1 cellular context compared by ENCODE assay signal in the genomic region with DNA sequence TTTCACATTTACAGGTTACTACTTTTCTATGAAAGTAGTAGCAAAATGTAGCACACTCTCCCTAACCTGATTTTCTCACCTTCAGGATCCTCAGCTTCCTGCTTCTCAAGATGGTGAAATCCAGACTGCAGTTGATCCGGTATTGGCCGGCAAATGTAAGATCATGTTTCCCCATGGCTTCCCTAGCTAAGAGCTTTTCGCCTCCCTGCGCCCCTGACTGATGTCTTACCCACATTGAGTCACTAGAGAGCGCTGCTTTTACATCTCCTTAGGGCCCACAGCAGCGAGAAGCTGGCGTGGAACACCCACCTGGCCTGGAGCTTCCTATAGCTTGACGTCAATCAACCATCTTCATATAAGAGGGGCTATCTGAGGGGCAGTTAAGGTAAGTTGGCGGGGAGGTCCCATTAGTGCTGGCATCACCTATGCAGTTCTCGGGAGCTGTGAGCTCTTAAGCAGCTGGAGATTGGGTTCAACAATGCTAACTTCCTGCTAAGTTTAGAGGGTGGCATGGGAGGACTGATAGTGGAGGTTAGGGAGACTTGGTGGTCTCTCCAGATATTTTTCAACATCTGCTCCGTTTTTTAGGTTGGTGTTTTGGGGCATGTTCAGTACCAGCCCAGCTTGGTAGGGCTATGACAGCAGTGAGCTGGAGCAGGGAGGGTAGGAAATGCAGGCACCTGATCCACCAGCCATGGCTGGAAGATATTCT.
TF ChIP-seq lines count a peak whose summit lies in the region.

No MANE protein-coding gene starts in this region.

TF ChIP-seq in HCT116, 20 proteins besides CTCF, POLR2A, EP300 and RAD21:
- TF ChIP-seq YY1 (IDR thresholded peaks at IDR 0.05; ENCODE audit: extremely low read depth, insufficient replicate concordance, low read depth, low read length) (peak; percentile 46), POLR2AphosphoS5 (IDR thresholded peaks at IDR 0.05; ENCODE audit: low read depth, low read length) (peak; percentile 10; the same call in 1 of the 2 replicates), CEBPB (IDR thresholded peaks at IDR 0.05; ENCODE audit: low read depth) (no peak), TCF7L2 (IDR thresholded peaks at IDR 0.05; ENCODE audit: borderline replicate concordance, extremely low read depth, insufficient read depth, insufficient read length) (peak; percentile 56), FOSL1 (IDR thresholded peaks at IDR 0.05; ENCODE audit: low read depth) (no peak), ZNF274 (IDR thresholded peaks at IDR 0.05; ENCODE audit: low read depth, low read length) (no peak), EZH2 (IDR thresholded peaks at IDR 0.05) (no peak), JUND (IDR thresholded peaks at IDR 0.05) (no peak)
- TF ChIP-seq, protein P1, sequence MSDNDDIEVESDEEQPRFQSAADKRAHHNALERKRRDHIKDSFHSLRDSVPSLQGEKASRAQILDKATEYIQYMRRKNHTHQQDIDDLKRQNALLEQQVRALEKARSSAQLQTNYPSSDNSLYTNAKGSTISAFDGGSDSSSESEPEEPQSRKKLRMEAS (IDR thresholded peaks at IDR 0.05): no peak; the same call in 1 of the 2 replicates
- TF ChIP-seq, protein P2, sequence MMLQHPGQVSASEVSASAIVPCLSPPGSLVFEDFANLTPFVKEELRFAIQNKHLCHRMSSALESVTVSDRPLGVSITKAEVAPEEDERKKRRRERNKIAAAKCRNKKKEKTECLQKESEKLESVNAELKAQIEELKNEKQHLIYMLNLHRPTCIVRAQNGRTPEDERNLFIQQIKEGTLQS (IDR thresholded peaks at IDR 0.05): no peak
- TF ChIP-seq, protein P3, sequence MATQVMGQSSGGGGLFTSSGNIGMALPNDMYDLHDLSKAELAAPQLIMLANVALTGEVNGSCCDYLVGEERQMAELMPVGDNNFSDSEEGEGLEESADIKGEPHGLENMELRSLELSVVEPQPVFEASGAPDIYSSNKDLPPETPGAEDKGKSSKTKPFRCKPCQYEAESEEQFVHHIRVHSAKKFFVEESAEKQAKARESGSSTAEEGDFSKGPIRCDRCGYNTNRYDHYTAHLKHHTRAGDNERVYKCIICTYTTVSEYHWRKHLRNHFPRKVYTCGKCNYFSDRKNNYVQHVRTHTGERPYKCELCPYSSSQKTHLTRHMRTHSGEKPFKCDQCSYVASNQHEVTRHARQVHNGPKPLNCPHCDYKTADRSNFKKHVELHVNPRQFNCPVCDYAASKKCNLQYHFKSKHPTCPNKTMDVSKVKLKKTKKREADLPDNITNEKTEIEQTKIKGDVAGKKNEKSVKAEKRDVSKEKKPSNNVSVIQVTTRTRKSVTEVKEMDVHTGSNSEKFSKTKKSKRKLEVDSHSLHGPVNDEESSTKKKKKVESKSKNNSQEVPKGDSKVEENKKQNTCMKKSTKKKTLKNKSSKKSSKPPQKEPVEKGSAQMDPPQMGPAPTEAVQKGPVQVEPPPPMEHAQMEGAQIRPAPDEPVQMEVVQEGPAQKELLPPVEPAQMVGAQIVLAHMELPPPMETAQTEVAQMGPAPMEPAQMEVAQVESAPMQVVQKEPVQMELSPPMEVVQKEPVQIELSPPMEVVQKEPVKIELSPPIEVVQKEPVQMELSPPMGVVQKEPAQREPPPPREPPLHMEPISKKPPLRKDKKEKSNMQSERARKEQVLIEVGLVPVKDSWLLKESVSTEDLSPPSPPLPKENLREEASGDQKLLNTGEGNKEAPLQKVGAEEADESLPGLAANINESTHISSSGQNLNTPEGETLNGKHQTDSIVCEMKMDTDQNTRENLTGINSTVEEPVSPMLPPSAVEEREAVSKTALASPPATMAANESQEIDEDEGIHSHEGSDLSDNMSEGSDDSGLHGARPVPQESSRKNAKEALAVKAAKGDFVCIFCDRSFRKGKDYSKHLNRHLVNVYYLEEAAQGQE (IDR thresholded peaks at IDR 0.05; ENCODE audit: low read depth): no peak
